In genomic region chr12:80320121-80320678, GRCh38 we compare ENCODE assay signal across 22 cellular contexts.
"Had no signal": no experiment of that assay in that cellular context is flagged by ENCODE, and none has a peak within 500 bp of the region (broad histone marks: within the 10 kb centered on the region; RNA-seq: fewer than 3 reads in every experiment).

No MANE protein-coding gene starts in this region.

- H3K27me3 ChIP-seq: right atrium auricular region, thyroid gland had no signal

- ATAC-seq: activated CD4-positive, alpha-beta T cell treated with anti-CD3 and anti-CD28 coated beads for 36 hours; activated T-cell treated with anti-CD3 and anti-CD28 coated beads, Interleukin-2, amount 50 U/mL, for 4 hours; left lobe of liver; naive thymus-derived CD4-positive, alpha-beta T cell had no signal

- H3K36me3 ChIP-seq: prostate gland, right atrium auricular region, thyroid gland had no signal

- H3K4me3 Mint-ChIP-seq: activated CD4-positive, alpha-beta T cell treated with anti-CD3 and anti-CD28 coated beads for 36 hours; activated naive CD4-positive, alpha-beta T cell treated with anti-CD3 and anti-CD28 coated beads for 36 hours; activated T-cell treated with anti-CD3 and anti-CD28 coated beads, Interleukin-2, amount 50 U/mL, for 4 hours; endodermal cell; naive thymus-derived CD4-positive, alpha-beta T cell; neural crest cell; stimulated activated naive CD8-positive, alpha-beta T cell treated with anti-CD3 and anti-CD28 coated beads, Interleukin-15, Interleukin-2, amounts not matched to agents 100 ng/mL and 50 ng/mL, for 24 hours had no signal

- DNase-seq: activated CD4-positive, alpha-beta T cell treated with anti-CD3 and anti-CD28 coated beads for 36 hours; activated CD4-positive, alpha-beta T cell treated with anti-CD3 and anti-CD28 coated beads, Interleukin-2, amount 50 U/mL, for 48 hours; activated CD8-positive, alpha-beta memory T cell treated with anti-CD3 and anti-CD28 coated beads, Interleukin-2, amount 50 U/mL, for 48 hours; activated naive CD4-positive, alpha-beta T cell treated with anti-CD3 and anti-CD28 coated beads for 36 hours; activated T-cell treated with anti-CD3 and anti-CD28 coated beads, Interleukin-2, amount 50 U/mL, for 4 hours; amygdala; cerebellar nuclear complex; endodermal cell; foreskin fibroblast; naive thymus-derived CD4-positive, alpha-beta T cell; stimulated activated CD4-positive, alpha-beta T cell treated with anti-CD3 and anti-CD28 coated beads, Interleukin-4, amount 100 ng/mL, for 24 hours; substantia nigra; T-helper 1 cell; thyroid gland had no signal

- H3K9me3 Mint-ChIP-seq: activated naive CD4-positive, alpha-beta T cell treated with anti-CD3 and anti-CD28 coated beads for 36 hours; activated T-cell treated with anti-CD3 and anti-CD28 coated beads, Interleukin-2, amount 50 U/mL, for 4 hours; endodermal cell; neural crest cell; stimulated activated naive CD8-positive, alpha-beta T cell treated with anti-CD3 and anti-CD28 coated beads, Interleukin-15, Interleukin-2, amounts not matched to agents 100 ng/mL and 50 ng/mL, for 24 hours had no signal

- H3K27me3 Mint-ChIP-seq: activated CD4-positive, alpha-beta T cell treated with anti-CD3 and anti-CD28 coated beads for 36 hours; stimulated activated naive CD8-positive, alpha-beta T cell treated with anti-CD3 and anti-CD28 coated beads, Interleukin-15, Interleukin-2, amounts not matched to agents 100 ng/mL and 50 ng/mL, for 24 hours had no signal

- H3K4me3 ChIP-seq: coronary artery, lung, prostate gland, right atrium auricular region, thyroid gland had no signal

- H3K27ac Mint-ChIP-seq: activated CD4-positive, alpha-beta T cell treated with anti-CD3 and anti-CD28 coated beads for 36 hours; activated naive CD4-positive, alpha-beta T cell treated with anti-CD3 and anti-CD28 coated beads for 36 hours; endodermal cell; naive thymus-derived CD4-positive, alpha-beta T cell; stimulated activated naive CD8-positive, alpha-beta T cell treated with anti-CD3 and anti-CD28 coated beads, Interleukin-15, Interleukin-2, amounts not matched to agents 100 ng/mL and 50 ng/mL, for 24 hours had no signal

- H3K4me1 Mint-ChIP-seq: activated CD4-positive, alpha-beta T cell treated with anti-CD3 and anti-CD28 coated beads for 36 hours; naive thymus-derived CD4-positive, alpha-beta T cell; neural crest cell had no signal

- H3K4me1 ChIP-seq: prostate gland, right atrium auricular region, thyroid gland had no signal

- H3K36me3 Mint-ChIP-seq: naive thymus-derived CD4-positive, alpha-beta T cell had no signal

- H3K27ac ChIP-seq: coronary artery, epithelial cell of prostate, prostate gland, right atrium auricular region, thyroid gland had no signal
